25 cellular contexts compared by ENCODE assay signal in genomic region chr10:129397198-129397974, GRCh38.
DNase-seq lines count a peak whose midpoint lies in the region; ATAC-seq, FAIRE-seq and TF ChIP-seq lines count a peak whose summit lies in the region.
"Had no signal": no experiment of that assay in that cellular context is flagged by ENCODE, and none has a peak within 500 bp of the region (broad histone marks: within the 10 kb centered on the region; RNA-seq: fewer than 3 reads in every experiment).

No MANE protein-coding gene starts in this region.

- no peak overlapping the region for H2AK5ac ChIP-seq in H9 (ENCODE audit: insufficient read length, low read length)

- H3K4me2 ChIP-seq in GM23338 (no peak overlapping the region), H9 (ENCODE audit: insufficient read depth, insufficient read length, low read length) (no peak overlapping the region)
- H3K4me2 ChIP-seq: KMS-11 had no signal

- DNase-seq in GM23338 (ENCODE audit: low spot score) (no peak), H9 (no peak), kidney (peak; percentile 57), osteocyte (ENCODE audit: extremely low spot score, unreplicated experiment) (peak; percentile 71), chondrocyte (ENCODE audit: low spot score) (no peak), SW480 (ENCODE audit: low spot score) (no peak), nephron progenitor cell (no peak)
- DNase-seq: C1 segment of cervical spinal cord; Caco-2; CD8-positive, alpha-beta T cell; HFFc6; NCI-H1048; NCI-H1417 treated with DMSO at 0.1 percent for 48 hours; NCI-H187; NCI-H2081 treated with DMSO at 0.1 percent for 48 hours; NCI-H2171; NCI-H524; NCI-H748 treated with DMSO at 0.1 percent for 48 hours; SJCRH30 had no signal

- no peak overlapping the region for H2BK120ac ChIP-seq in H9 (ENCODE audit: low read depth, low read length, poor library complexity, severe bottlenecking)

- H3F3A ChIP-seq in GM23338 (replicated peaks; ENCODE audit: low read depth) = no peaks in the 10 kb centered on the region

- H3K79me2 ChIP-seq in GM23338 (replicated peaks; ENCODE audit: insufficient read depth) = no peaks in the 10 kb centered on the region
- no peaks in the 10 kb centered on the region for H3K79me2 ChIP-seq in H9 (ENCODE audit: insufficient read depth, low read length)

- H3K27me3 Mint-ChIP-seq in GM23338 (ENCODE audit: insufficient read depth, low read depth, poor library complexity) (peaks cover 4% of the 10 kb centered on the region), H9 (ENCODE audit: low read depth) (peaks cover 2% of the 10 kb centered on the region; the same call in 1 of the 2 replicates), osteocyte (ENCODE audit: unreplicated experiment) (no peaks in the 10 kb centered on the region), chondrocyte (ENCODE audit: low read depth) (peaks cover 11% of the 10 kb centered on the region), nephron progenitor cell (ENCODE audit: low read depth, poor library complexity) (peaks cover 17% of the 10 kb centered on the region)

- no peak for FAIRE-seq in kidney (lab: Jason Lieb, UNC)
- FAIRE-seq: G401.6, RCC 7860 had no signal

- H3K4me1 ChIP-seq in GM23338 (ENCODE audit: insufficient read depth) (no peaks in the 10 kb centered on the region), H9 (ENCODE audit: insufficient read depth, low read length) (no peaks in the 10 kb centered on the region), kidney (ENCODE audit: control insufficient read depth in 1 of 2, insufficient read depth in 1 of 2, low read depth in 1 of 2, low read length in 2 of 2) (no peaks in the 10 kb centered on the region)
- H3K4me1 ChIP-seq: Caco-2, HAP-1, SJCRH30 had no signal

- H3K9me3 ChIP-seq in H9 (ENCODE audit: control insufficient read depth, low read depth, low read length) (no peaks in the 10 kb centered on the region), kidney (ENCODE audit: control insufficient read depth in 1 of 2, low read length in 2 of 2) (no peaks in the 10 kb centered on the region)
- H3K9me3 ChIP-seq: Caco-2, HAP-1, SJCRH30 had no signal

- H4K20me1 ChIP-seq in GM23338 (replicated peaks; ENCODE audit: insufficient read depth) (no peaks in the 10 kb centered on the region), H9 (ENCODE audit: control insufficient read depth, insufficient read depth, insufficient read length) (no peaks in the 10 kb centered on the region)

- no peak overlapping the region for H2BK5ac ChIP-seq in H9 (ENCODE audit: insufficient read length, low read length)

- no peak overlapping the region for H3K27ac ChIP-seq in GM23338 (ENCODE audit: low read depth)
- no peak overlapping the region for H3K27ac ChIP-seq in H9 (ENCODE audit: insufficient read length, low read depth, low read length)
- H3K27ac ChIP-seq in kidney (ENCODE audit: low read depth in 2 of 2, low read length in 2 of 2) = no peak overlapping the region
- H3K27ac ChIP-seq: KMS-11, SJCRH30 had no signal

- H3T11ph ChIP-seq in H9 (ENCODE audit: low read length) = no peak overlapping the region

- H3K27me3 ChIP-seq in GM23338 (ENCODE audit: insufficient read depth) (no peaks in the 10 kb centered on the region), H9 (ENCODE audit: insufficient read depth, low read length) (no peaks in the 10 kb centered on the region)
- H3K27me3 ChIP-seq: SJCRH30 had no signal

- WGBS in H9 (ENCODE audit: extremely low coverage, insufficient read length, low lambda C conversion rate) = no CpG with 5 or more reads among the region's 16 CpGs

- H3K36me3 Mint-ChIP-seq in GM23338 (ENCODE audit: low read depth) (no peaks in the 10 kb centered on the region), H9 (ENCODE audit: insufficient read depth in 1 of 3, low read depth in 3 of 3) (no peaks in the 10 kb centered on the region), osteocyte (ENCODE audit: unreplicated experiment) (no peaks in the 10 kb centered on the region), chondrocyte (ENCODE audit: low read depth) (no peaks in the 10 kb centered on the region), nephron progenitor cell (ENCODE audit: low read depth) (no peaks in the 10 kb centered on the region)
- H3K36me3 Mint-ChIP-seq: CD8-positive, alpha-beta T cell had no signal

- H3K4me3 ChIP-seq in GM23338 (no peak overlapping the region), kidney (ENCODE audit: low read length in 2 of 2) (no peak overlapping the region)
- H3K4me3 ChIP-seq: HAP-1, SJCRH30 had no signal

- H4K5ac ChIP-seq in H9 (ENCODE audit: insufficient read length, low read depth, low read length) = no peak overlapping the region

- H3K9me3 Mint-ChIP-seq in GM23338 (no peaks in the 10 kb centered on the region), H9 (no peaks in the 10 kb centered on the region), osteocyte (ENCODE audit: unreplicated experiment) (peaks cover 11% of the 10 kb centered on the region), chondrocyte (ENCODE audit: low read depth) (no peaks in the 10 kb centered on the region), nephron progenitor cell (no peaks in the 10 kb centered on the region)
- H3K9me3 Mint-ChIP-seq: CD8-positive, alpha-beta T cell; IgD-negative memory B cell had no signal

- peak; percentile 35; the same call in 1 of the 3 replicates for ATAC-seq in GM23338
- ATAC-seq: CD8-positive, alpha-beta T cell; SK-N-SH treated with all-trans-retinoic acid at 6 μM for 48 hours had no signal

- H2AFZ ChIP-seq in GM23338 = peak overlapping the region; percentile 74; the same call in 1 of the 2 replicates
- H2AFZ ChIP-seq in H9 (ENCODE audit: low read length) = no peak overlapping the region

- TF ChIP-seq CTCF in GM23338 (conservative IDR thresholded peaks at IDR 0.05; ENCODE audit: low read depth in 2 of 2) (no peak), H9 (conservative IDR thresholded peaks at IDR 0.05) (no peak), kidney (IDR thresholded peaks at IDR 0.05; ENCODE audit: borderline replicate concordance, extremely low read depth, insufficient read depth) (no peak), osteocyte (IDR thresholded peaks at IDR 0.05) (no peak), chondrocyte (IDR thresholded peaks at IDR 0.05) (no peak), nephron progenitor cell (IDR thresholded peaks at IDR 0.05) (no peak)

- H4K8ac ChIP-seq in H9 (replicated peaks; ENCODE audit: insufficient read length, low read depth, low read length) = no peak overlapping the region

- no peaks in the 10 kb centered on the region for H3K36me3 ChIP-seq in GM23338 (ENCODE audit: insufficient read depth)
- H3K36me3 ChIP-seq in kidney (ENCODE audit: control insufficient read depth in 1 of 2, insufficient read depth in 2 of 2, low read length in 2 of 2) = no peaks in the 10 kb centered on the region
- H3K36me3 ChIP-seq: HAP-1, SJCRH30 had no signal

- H3K79me1 ChIP-seq in H9 (ENCODE audit: insufficient read depth, low read depth, low read length, poor library complexity, severe bottlenecking) = no peaks in the 10 kb centered on the region

- peaks cover 13% of the 10 kb centered on the region; the same call in 2 of the 3 replicates for H3K4me1 Mint-ChIP-seq in GM23338
- peaks cover 7 to 13% of the 10 kb centered on the region in 2 experiments for H3K4me1 Mint-ChIP-seq in H9
- no peaks in the 10 kb centered on the region for H3K4me1 Mint-ChIP-seq in osteocyte (ENCODE audit: unreplicated experiment)
- H3K4me1 Mint-ChIP-seq in chondrocyte (ENCODE audit: low read depth) = no peaks in the 10 kb centered on the region
- H3K4me1 Mint-ChIP-seq in nephron progenitor cell = peaks cover 21% of the 10 kb centered on the region
- H3K4me1 Mint-ChIP-seq: IgD-negative memory B cell had no signal

- intact Hi-C loops in kidney (cut with DNase I) = no loop called here

- H2BK15ac ChIP-seq in H9 (ENCODE audit: low read depth, low read length) = no peak overlapping the region

- H3K9ac ChIP-seq in H9 (ENCODE audit: extremely low read depth, insufficient read length, low read length) (no peak overlapping the region), kidney (ENCODE audit: low read length in 2 of 2) (no peak overlapping the region)
- H3K9ac ChIP-seq: KMS-11 had no signal

- H3K18ac ChIP-seq in H9 (ENCODE audit: insufficient read length, low read depth, low read length) = no peak overlapping the region

- H2BK20ac ChIP-seq in H9 (ENCODE audit: low read depth, low read length, poor library complexity, severe bottlenecking) = no peak overlapping the region

- H3K27ac Mint-ChIP-seq in GM23338 (no peak overlapping the region), H9 (peak overlapping the region in 1 of 3 experiments; percentile 70; a peak in 1 of 7 replicates), osteocyte (ENCODE audit: unreplicated experiment) (no peak overlapping the region), chondrocyte (ENCODE audit: unreplicated experiment) (no peak overlapping the region), nephron progenitor cell (no peak overlapping the region)
- H3K27ac Mint-ChIP-seq: CD8-positive, alpha-beta T cell; HFFc6; IgD-negative memory B cell had no signal

- H3K9me2 ChIP-seq in GM23338 (ENCODE audit: insufficient read depth) = no peaks in the 10 kb centered on the region

- no peak overlapping the region for H4K91ac ChIP-seq in H9 (ENCODE audit: insufficient read length, low read depth, low read length)

- H2BK12ac ChIP-seq in H9 (ENCODE audit: insufficient read length, low read depth, low read length) = no peak overlapping the region

- no peak overlapping the region for H3K4ac ChIP-seq in H9 (ENCODE audit: low read depth, low read length)

- H3K4me3 Mint-ChIP-seq in GM23338 (no peak overlapping the region), H9 (no peak overlapping the region), osteocyte (ENCODE audit: unreplicated experiment) (no peak overlapping the region), chondrocyte (ENCODE audit: unreplicated experiment) (no peak overlapping the region), nephron progenitor cell (no peak overlapping the region)
- H3K4me3 Mint-ChIP-seq: CD8-positive, alpha-beta T cell; HFFc6; IgD-negative memory B cell had no signal

- peak overlapping the region; percentile 41; the same call in 1 of the 2 replicates for H3K14ac ChIP-seq in H9 (ENCODE audit: insufficient read depth, low read length)

- H3K23ac ChIP-seq in H9 (ENCODE audit: insufficient read length, low read depth, low read length) = no peak overlapping the region

- H3K23me2 ChIP-seq in H9 (ENCODE audit: insufficient read length, low read depth, low read length, poor library complexity, severe bottlenecking) = no peaks in the 10 kb centered on the region

- no peak overlapping the region for H3K56ac ChIP-seq in H9 (ENCODE audit: insufficient read length, low read depth, low read length)

Comparison
In these comparisons a context has a peak if more than half of its experiments do, and no peak if none do; other contexts are left out.
1. DNase-seq: peak in kidney (single experiment) and osteocyte (single experiment); none in GM23338 (single experiment), H9 (single experiment), chondrocyte (single experiment), SW480 (single experiment) and nephron progenitor cell (single experiment).